In genomic region chr9:124894741-124895170, GRCh38 we compare ENCODE assay signal across 8 cellular contexts. TPM values are rescaled to one million over a fixed set of nuclear protein-coding genes. Genes with fewer than 3 reads are reported as not detected.
A peak's percentile ranks its signal among the peaks of the same experiment; 100 is the strongest.
DNase-seq lines count a peak whose midpoint lies in the region; ATAC-seq, FAIRE-seq and TF ChIP-seq lines count a peak whose summit lies in the region.

No MANE protein-coding gene starts in this region.

- peak; percentile 39 to 67; a peak in 4 of 5 replicates for TF ChIP-seq RAD21 in A549 (conservative IDR thresholded peaks at IDR 0.05 in 1 of 2, IDR thresholded peaks at IDR 0.05 in 1 of 2)

- no peaks in the 10 kb centered on the region for H3K9me3 ChIP-seq in A549
- no peaks in the 10 kb centered on the region for H3K9me3 ChIP-seq in left lung

- peak; percentile 53 for TF ChIP-seq CTCF in A549 (IDR thresholded peaks at IDR 0.05)
- peak; percentile 52 for TF ChIP-seq CTCF in brain (conservative IDR thresholded peaks at IDR 0.05)
- TF ChIP-seq CTCF in left lung (IDR thresholded peaks at IDR 0.05), result no peak

- no peaks in the 10 kb centered on the region for H3K27me3 ChIP-seq in left lung

- no peak for TF ChIP-seq EP300 in A549 (IDR thresholded peaks at IDR 0.05)

- no peaks in the 10 kb centered on the region for H3K9me3 Mint-ChIP-seq in brain

- TF ChIP-seq POLR2A in A549 (IDR thresholded peaks at IDR 0.05; ENCODE audit: low read length), result no peak

- no peaks in the 10 kb centered on the region; the same call in 2 of the 3 replicates for H3K4me1 ChIP-seq in A549
- H3K4me1 ChIP-seq in left lung, result no peaks in the 10 kb centered on the region

- peaks cover 3 to 88% of the 10 kb centered on the region in 2 donors for H3K36me3 ChIP-seq in left lung

- H3K4me2 ChIP-seq in A549, result no peak overlapping the region

- no peak overlapping the region for H3K4me3 ChIP-seq in A549
- no peak overlapping the region for H3K4me3 ChIP-seq in left lung

- H3K36me3 Mint-ChIP-seq in brain, result peaks cover 67% of the 10 kb centered on the region

- intact Hi-C loops in left lung (cut with DNase I), result no loop called here

- FAIRE-seq in A549 (lab: Jason Lieb, UNC), result no peak

- DNase-seq in A549 (ENCODE audit: low read depth in 1 of 2, low spot score in 1 of 2) (peak in 1 of 2 experiments; percentile 59), ELF-1 (ENCODE audit: low read depth, low spot score) (peak; percentile 51), OCI-M1 (lab: John Stamatoyannopoulos, UW) (peak; percentile 44), left lung (no peak), GM19240 (ENCODE audit: insufficient read length, low spot score) (no peak), T-helper 9 cell (no peak)

- H3K4me1 Mint-ChIP-seq in brain, result peaks cover 19% of the 10 kb centered on the region

- CTCF ChIA-PET in A549 (lab: Yijun Ruan, JAX), result interaction anchor here (0.8 to 2.5 kb wide), 8 partner anchors 13 to 123 kb away, joined by 3 to 18 read pairs (median 8); partner anchors contain the start of genes NR6A1, OLFML2A and WDR38

- POLR2A ChIA-PET in A549 (lab: Yijun Ruan, JAX), result no interaction called here

- H3K4me3 Mint-ChIP-seq in brain, result no peak overlapping the region

- ATAC-seq in A549 (peak; percentile 88 to 91), left lung (peak; percentile 64), GM19467 (IDR thresholded peaks at IDR 0.05; ENCODE audit: unreplicated experiment) (no peak)

- peak overlapping the region; percentile 67 to 94 (median 88) for H3K27ac Mint-ChIP-seq in brain

- no peaks in the 10 kb centered on the region for H3K27me3 Mint-ChIP-seq in brain

- H3K27ac ChIP-seq in A549 (no peak overlapping the region), left lung (no peak overlapping the region)

TF ChIP-seq in A549, 52 proteins besides CTCF, POLR2A, EP300 and RAD21:
- TF ChIP-seq KDM5A (IDR thresholded peaks at IDR 0.05) (no peak), CBX8 (IDR thresholded peaks at IDR 0.05) (no peak), RARB (CRISPR knock-in tag; IDR thresholded peaks at IDR 0.05) (no peak), MAX (IDR thresholded peaks at IDR 0.05) (no peak), CHD4 (IDR thresholded peaks at IDR 0.05; ENCODE audit: borderline replicate concordance) (no peak), MAFK (IDR thresholded peaks at IDR 0.05; ENCODE audit: partially characterized antibody) (no peak), GATA3 (IDR thresholded peaks at IDR 0.05; ENCODE audit: borderline replicate concordance) (no peak), FOXS1 (CRISPR knock-in tag; IDR thresholded peaks at IDR 0.05) (no peak), JUNB (IDR thresholded peaks at IDR 0.05) (no peak)
- TF ChIP-seq, protein P1, sequence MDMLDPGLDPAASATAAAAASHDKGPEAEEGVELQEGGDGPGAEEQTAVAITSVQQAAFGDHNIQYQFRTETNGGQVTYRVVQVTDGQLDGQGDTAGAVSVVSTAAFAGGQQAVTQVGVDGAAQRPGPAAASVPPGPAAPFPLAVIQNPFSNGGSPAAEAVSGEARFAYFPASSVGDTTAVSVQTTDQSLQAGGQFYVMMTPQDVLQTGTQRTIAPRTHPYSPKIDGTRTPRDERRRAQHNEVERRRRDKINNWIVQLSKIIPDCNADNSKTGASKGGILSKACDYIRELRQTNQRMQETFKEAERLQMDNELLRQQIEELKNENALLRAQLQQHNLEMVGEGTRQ (IDR thresholded peaks at IDR 0.05), result no peak

RNA-seq across cellular contexts. Expression of gene ARPC5L, which starts 32.8 kb away (rescaled TPM):
- 44.9 and 62.8 TPM in 2 replicates for polyA plus RNA-seq in A549 (2011; rRNA removed)
- 56.5 and 64.9 TPM in 2 replicates for polyA plus RNA-seq in A549 (2012; cell fraction: cytosol; rRNA removed)
- polyA plus RNA-seq in A549 (2012; cell fraction: nucleus; rRNA removed), result 35.2 and 46.8 TPM in 2 replicates
- polyA plus RNA-seq in A549 (2017; fragmentation: RNase III; extraction: RNeasy Plus Mini Kit Qiagen cat#74134 plus additional on column Dnase treatment), result 59.4 to 65.6 TPM (median 59.9 TPM) in 3 replicates
- polyA minus RNA-seq in A549 (2011; rRNA and poly(A)+ RNA removed), result 13.2 and 17.5 TPM in 2 replicates
- polyA plus RNA-seq in brain (ENCODE audit: insufficient read depth, low read depth, low replicate concordance), result 69.8 TPM
- 10 to 100 TPM; 51.5 to 53.6 TPM for total RNA-seq in left lung

RNA-seq across cellular contexts. Expression of gene RPL35, which starts 33.0 kb away (rescaled TPM):
- polyA plus RNA-seq in A549 (2011; rRNA removed), result 3,076 and 3,452 TPM in 2 replicates
- 3,719 and 4,748 TPM in 2 replicates for polyA plus RNA-seq in A549 (2012; cell fraction: cytosol; rRNA removed)
- 1,546 and 2,457 TPM in 2 replicates for polyA plus RNA-seq in A549 (2012; cell fraction: nucleus; rRNA removed)
- polyA plus RNA-seq in A549 (2017; fragmentation: RNase III; extraction: RNeasy Plus Mini Kit Qiagen cat#74134 plus additional on column Dnase treatment), result 2,179 to 2,449 TPM (median 2,307 TPM) in 3 replicates
- 258 and 279 TPM in 2 replicates for polyA minus RNA-seq in A549 (2011; rRNA and poly(A)+ RNA removed)
- polyA plus RNA-seq in brain (ENCODE audit: insufficient read depth, low read depth, low replicate concordance), result 2,927 TPM
- 1,000 to 10,000 TPM in 1 of 2 donors, 100 to 1,000 TPM in 1; 986 to 1,164 TPM for total RNA-seq in left lung

RNA-seq across cellular contexts. Expression of gene WDR38, which starts 41.5 kb away (rescaled TPM):
- polyA plus RNA-seq in A549 (2011; rRNA removed) (not detected in 2 replicates), A549 (2017; fragmentation: RNase III; extraction: RNeasy Plus Mini Kit Qiagen cat#74134 plus additional on column Dnase treatment) (0.12 TPM in 1 of 3 replicates, not detected in the others), brain (ENCODE audit: insufficient read depth, low read depth, low replicate concordance) (not detected)
- polyA plus RNA-seq in A549 (2012; cell fraction: cytosol; rRNA removed), result 0.04 and 0.05 TPM in 2 replicates
- polyA plus RNA-seq in A549 (2012; cell fraction: nucleus; rRNA removed), result 0.07 TPM in 1 of 2 replicates, not detected in the other
- not detected in 2 replicates for polyA minus RNA-seq in A549 (2011; rRNA and poly(A)+ RNA removed)
- 1 to 10 TPM in 1 of 2 donors, not detected in 1; 3.6 TPM for total RNA-seq in left lung

RNA-seq across cellular contexts. Expression of gene GOLGA1, which starts 46.1 kb away (rescaled TPM):
- polyA plus RNA-seq in A549 (2011; rRNA removed), result 19.4 and 29.5 TPM in 2 replicates
- 7.0 and 7.8 TPM in 2 replicates for polyA plus RNA-seq in A549 (2012; cell fraction: cytosol; rRNA removed)
- polyA plus RNA-seq in A549 (2012; cell fraction: nucleus; rRNA removed), result 14.9 and 21.2 TPM in 2 replicates
- polyA plus RNA-seq in A549 (2017; fragmentation: RNase III; extraction: RNeasy Plus Mini Kit Qiagen cat#74134 plus additional on column Dnase treatment), result 10.0 to 10.9 TPM (median 10.5 TPM) in 3 replicates
- 11.2 TPM in 2 replicates for polyA minus RNA-seq in A549 (2011; rRNA and poly(A)+ RNA removed)
- 10.0 TPM for polyA plus RNA-seq in brain (ENCODE audit: insufficient read depth, low read depth, low replicate concordance)
- 10 to 100 TPM; 15.4 to 18.9 TPM for total RNA-seq in left lung

Comparison
In these comparisons a context has a peak if more than half of its experiments do, and no peak if none do; other contexts are left out.
1. DNase-seq: peak in ELF-1 (single experiment) and OCI-M1 (single experiment); none in left lung (0 of 2), GM19240 (single experiment) and T-helper 9 cell (single experiment).
2. CTCF ChIP-seq: peak in A549 (single experiment) and brain (2 of 2); none in left lung (0 of 2).